In genomic region chr4:174190832-174191500, GRCh38 we compare ENCODE assay signal across 24 cellular contexts.
"Had no signal": no experiment of that assay in that cellular context is flagged by ENCODE, and none has a peak within 500 bp of the region (broad histone marks: within the 10 kb centered on the region; RNA-seq: fewer than 3 reads in every experiment).

No MANE protein-coding gene starts in this region.

- DNase-seq: hippocampal formation; immature natural killer cell; left ventricle myocardium inferior; mesendoderm; naive B cell; ovary; stimulated activated CD4-positive, alpha-beta T cell treated with anti-CD3 and anti-CD28 coated beads, Interleukin-12 subunit alpha, Interleukin-12 subunit beta, amount 100 ng/mL, for 4 hours; stimulated activated CD4-positive, alpha-beta T cell treated with anti-CD3 and anti-CD28 coated beads, Interleukin-15, amount 100 ng/mL, for 24 hours; stimulated activated CD4-positive, alpha-beta T cell treated with anti-CD3 and anti-CD28 coated beads, Interleukin-2, amount 100 ng/mL, for 24 hours; stimulated activated CD4-positive, alpha-beta T cell treated with anti-CD3 and anti-CD28 coated beads, Interleukin-4, amount 100 ng/mL, for 1 hour; stimulated activated naive B cell treated with anti-CD40 and anti-IgM and Interleukin-4, amounts not matched to agents 10 μg/mL and 1 μg/mL and 100 μg/mL, for 72 hours; substantia nigra; upper lobe of left lung had no signal

- H3K36me3 Mint-ChIP-seq: immature natural killer cell; mesothelial cell of epicardium; naive B cell; natural killer cell treated with Interleukin-12 subunit alpha and Interleukin-12 subunit beta and Interleukin-15 and Interleukin-18, amount 100 ng/mL, for 72 hours; stimulated activated naive B cell treated with anti-CD40 and anti-IgM and Interleukin-4, amounts not matched to agents 10 μg/mL and 1 μg/mL and 100 μg/mL, for 72 hours had no signal

- H3K9me3 ChIP-seq: left ventricle myocardium inferior, ovary, right atrium auricular region, tibial nerve, upper lobe of left lung, vagina had no signal

- H3K4me1 ChIP-seq: left ventricle myocardium inferior, right atrium auricular region, tibial nerve, upper lobe of left lung, vagina had no signal

- H3K27ac ChIP-seq: left ventricle myocardium inferior, ovary, right atrium auricular region, skin epidermis, tibial nerve, upper lobe of left lung, vagina had no signal

- H3K9me3 Mint-ChIP-seq: natural killer cell treated with Interleukin-12 subunit alpha and Interleukin-12 subunit beta and Interleukin-15 and Interleukin-18, amount 100 ng/mL, for 72 hours; stimulated activated naive B cell treated with anti-CD40 and anti-IgM and Interleukin-4, amounts not matched to agents 10 μg/mL and 1 μg/mL and 100 μg/mL, for 72 hours; stimulated activated naive CD8-positive, alpha-beta T cell treated with anti-CD3 and anti-CD28 coated beads, Interleukin-15, Interleukin-2, amounts not matched to agents 100 ng/mL and 50 ng/mL, for 24 hours had no signal

- H3K27me3 ChIP-seq: ovary, right atrium auricular region, tibial nerve, upper lobe of left lung, vagina had no signal

- H3K4me3 Mint-ChIP-seq: immature natural killer cell; mesothelial cell of epicardium; naive B cell; natural killer cell treated with Interleukin-12 subunit alpha and Interleukin-12 subunit beta and Interleukin-15 and Interleukin-18, amount 100 ng/mL, for 72 hours; stimulated activated naive B cell treated with anti-CD40 and anti-IgM and Interleukin-4, amounts not matched to agents 10 μg/mL and 1 μg/mL and 100 μg/mL, for 72 hours; stimulated activated naive CD8-positive, alpha-beta T cell treated with anti-CD3 and anti-CD28 coated beads, Interleukin-15, Interleukin-2, amounts not matched to agents 100 ng/mL and 50 ng/mL, for 24 hours had no signal

- FAIRE-seq: islet of Langerhans had no signal

- H3K4me1 Mint-ChIP-seq: immature natural killer cell, naive B cell had no signal

- H3K27ac Mint-ChIP-seq: immature natural killer cell; mesothelial cell of epicardium; naive B cell; natural killer cell treated with Interleukin-12 subunit alpha and Interleukin-12 subunit beta and Interleukin-15 and Interleukin-18, amount 100 ng/mL, for 72 hours; progenitor cell of endocrine pancreas; stimulated activated naive B cell treated with anti-CD40 and anti-IgM and Interleukin-4, amounts not matched to agents 10 μg/mL and 1 μg/mL and 100 μg/mL, for 72 hours; stimulated activated naive CD8-positive, alpha-beta T cell treated with anti-CD3 and anti-CD28 coated beads, Interleukin-15, Interleukin-2, amounts not matched to agents 100 ng/mL and 50 ng/mL, for 24 hours had no signal

- H3K4me3 ChIP-seq: left ventricle myocardium inferior, lung, ovary, right atrium auricular region, skin epidermis, tibial nerve, upper lobe of left lung, vagina had no signal

- ATAC-seq: natural killer cell treated with Interleukin-12 subunit alpha and Interleukin-12 subunit beta and Interleukin-15 and Interleukin-18, amount 100 ng/mL, for 72 hours; sciatic nerve; stimulated activated naive B cell treated with anti-CD40 and anti-IgM and Interleukin-4, amounts not matched to agents 10 μg/mL and 1 μg/mL and 100 μg/mL, for 72 hours had no signal

- H3K36me3 ChIP-seq: left ventricle myocardium inferior, ovary, right atrium auricular region, tibial nerve, upper lobe of left lung, vagina had no signal
